ENCODE assay signal across 25 cellular contexts in the genomic region with DNA sequence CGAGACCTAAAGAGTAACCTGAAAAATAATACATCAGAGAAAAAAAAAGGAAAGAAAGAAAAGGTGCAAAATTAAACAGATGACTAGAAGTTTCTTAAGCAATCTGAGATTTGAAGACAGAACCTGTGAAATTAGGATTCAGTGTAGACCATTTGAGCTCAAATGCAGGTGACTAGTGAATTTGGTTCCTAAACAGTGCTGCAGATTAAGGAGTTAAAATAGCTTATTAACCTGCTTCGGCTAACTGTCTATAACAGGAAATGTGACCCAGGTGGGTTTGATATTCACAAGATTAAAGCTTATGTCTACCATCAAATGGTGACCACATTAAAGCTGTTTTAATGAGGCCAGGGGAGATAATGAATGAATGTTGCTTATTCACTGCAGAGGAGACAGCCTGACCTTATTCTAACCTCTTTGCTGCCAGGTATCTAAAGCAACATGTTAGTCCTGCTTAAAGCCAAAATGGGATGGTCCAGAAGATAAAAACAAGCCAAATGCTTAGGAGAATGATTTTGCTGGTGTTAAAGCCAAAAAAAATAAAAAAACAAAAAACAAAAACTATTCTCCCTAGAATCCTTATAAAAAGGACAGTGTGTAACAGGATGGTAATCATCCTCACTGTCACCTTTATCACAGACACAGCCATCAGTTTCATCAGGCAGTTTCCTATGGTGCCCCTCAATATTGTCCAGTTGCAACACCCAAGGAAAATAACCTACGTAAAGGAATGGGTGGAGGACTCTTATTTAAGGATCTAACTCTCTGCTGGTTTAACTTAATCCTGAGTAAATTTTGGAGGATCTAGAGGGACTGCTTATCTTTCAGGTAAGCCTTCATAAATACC.
DNase-seq lines count a peak whose midpoint lies in the region; ATAC-seq, FAIRE-seq and TF ChIP-seq lines count a peak whose summit lies in the region.
"Had no signal": no experiment of that assay in that cellular context is flagged by ENCODE, and none has a peak within 500 bp of the region (broad histone marks: within the 10 kb centered on the region; RNA-seq: fewer than 3 reads in every experiment).

No MANE protein-coding gene starts in this region.

- H3K4me3 ChIP-seq in right cardiac atrium (ENCODE audit: low read length) (no peak overlapping the region), astrocyte (ENCODE audit: insufficient read depth, low read depth, low read length) (no peak overlapping the region), fibroblast of the aortic adventitia (ENCODE audit: low read depth, low read length) (no peak overlapping the region)
- H3K4me3 ChIP-seq in CD8-positive, alpha-beta memory T cell (ENCODE audit: low read length), result no peak overlapping the region
- H3K4me3 ChIP-seq: A549; BLaER1 treated with 17β-estradiol and CSF1 and Interleukin-3, amounts not matched to agents 10 nM and 100 nM; HAP-1 had no signal

- no peak overlapping the region for H3K27ac ChIP-seq in right cardiac atrium (ENCODE audit: low read length)
- H3K27ac ChIP-seq in astrocyte (ENCODE audit: low read depth, low read length), result no peak overlapping the region
- no peak overlapping the region for H3K27ac ChIP-seq in CD8-positive, alpha-beta memory T cell (ENCODE audit: low read depth, low read length)
- H3K27ac ChIP-seq: A549; BLaER1 treated with 17β-estradiol and CSF1 and Interleukin-3, amounts not matched to agents 10 nM and 100 nM had no signal

- H3K36me3 ChIP-seq in astrocyte (ENCODE audit: insufficient read depth, low read length), result no peaks in the 10 kb centered on the region
- no peaks in the 10 kb centered on the region for H3K36me3 ChIP-seq in CD8-positive, alpha-beta memory T cell (ENCODE audit: insufficient read depth, low read length)
- H3K36me3 ChIP-seq: BE2C; BLaER1 treated with 17β-estradiol and CSF1 and Interleukin-3, amounts not matched to agents 10 nM and 100 nM; HAP-1 had no signal

- CTCF ChIA-PET in CD8-positive, alpha-beta memory T cell (lab: Charles Lee), result no interaction called here

- POLR2A ChIA-PET in CD8-positive, alpha-beta memory T cell (lab: Charles Lee), result no interaction called here

- H3K9me3 ChIP-seq in right cardiac atrium (ENCODE audit: control insufficient read depth, low read length) (no peaks in the 10 kb centered on the region), astrocyte (ENCODE audit: insufficient read depth, low read depth, low read length) (no peaks in the 10 kb centered on the region)
- no peaks in the 10 kb centered on the region for H3K9me3 ChIP-seq in CD8-positive, alpha-beta memory T cell (ENCODE audit: low read length)
- H3K9me3 ChIP-seq: A549; BE2C; BLaER1 treated with 17β-estradiol and CSF1 and Interleukin-3, amounts not matched to agents 10 nM and 100 nM; HAP-1 had no signal

- H3K4me1 Mint-ChIP-seq in astrocyte (ENCODE audit: low read depth, unreplicated experiment), result no peaks in the 10 kb centered on the region
- H3K4me1 Mint-ChIP-seq in CD8-positive, alpha-beta memory T cell, result no peaks in the 10 kb centered on the region
- H3K4me1 Mint-ChIP-seq in activated T-cell treated with anti-CD3 and anti-CD28 coated beads, Interleukin-2, amount 50 U/mL, for 72 hours (ENCODE audit: low read depth), result no peaks in the 10 kb centered on the region
- H3K4me1 Mint-ChIP-seq: CD14-positive monocyte had no signal

- no peaks in the 10 kb centered on the region for H3K4me1 ChIP-seq in right cardiac atrium (ENCODE audit: control insufficient read depth, insufficient read depth, low read length)
- no peaks in the 10 kb centered on the region for H3K4me1 ChIP-seq in astrocyte (ENCODE audit: insufficient read depth, low read length)
- no peaks in the 10 kb centered on the region for H3K4me1 ChIP-seq in CD8-positive, alpha-beta memory T cell (ENCODE audit: insufficient read depth, low read length)
- H3K4me1 ChIP-seq: A549; BE2C; BLaER1 treated with 17β-estradiol and CSF1 and Interleukin-3, amounts not matched to agents 10 nM and 100 nM; HAP-1 had no signal

- TF ChIP-seq CTCF in astrocyte (IDR thresholded peaks at IDR 0.05; ENCODE audit: insufficient read depth, low read depth, low read length), result no peak
- TF ChIP-seq CTCF in fibroblast of the aortic adventitia (IDR thresholded peaks at IDR 0.05; ENCODE audit: insufficient read depth, low read length), result no peak

- no peaks in the 10 kb centered on the region for H3K79me2 ChIP-seq in astrocyte (ENCODE audit: insufficient read depth, low read length)

- H2AFZ ChIP-seq in astrocyte (ENCODE audit: low read depth, low read length), result no peak overlapping the region

- no peak overlapping the region for H3K9ac ChIP-seq in astrocyte (ENCODE audit: low read length)
- H3K9ac ChIP-seq: BLaER1 treated with 17β-estradiol and CSF1 and Interleukin-3, amounts not matched to agents 10 nM and 100 nM had no signal

- 68% methylated on average over 3 of the region's 3 CpGs for WGBS in right cardiac atrium

- no peaks in the 10 kb centered on the region for H3K36me3 Mint-ChIP-seq in astrocyte (ENCODE audit: low read depth, unreplicated experiment)
- H3K36me3 Mint-ChIP-seq in CD8-positive, alpha-beta memory T cell, result no peaks in the 10 kb centered on the region
- no peaks in the 10 kb centered on the region for H3K36me3 Mint-ChIP-seq in activated T-cell treated with anti-CD3 and anti-CD28 coated beads, Interleukin-2, amount 50 U/mL, for 72 hours (ENCODE audit: insufficient read depth in 2 of 2)
- H3K36me3 Mint-ChIP-seq: CD14-positive monocyte had no signal

- H3K27ac Mint-ChIP-seq in astrocyte (ENCODE audit: unreplicated experiment), result no peak overlapping the region
- H3K27ac Mint-ChIP-seq in CD8-positive, alpha-beta memory T cell, result no peak overlapping the region
- no peak overlapping the region for H3K27ac Mint-ChIP-seq in activated T-cell treated with anti-CD3 and anti-CD28 coated beads, Interleukin-2, amount 50 U/mL, for 72 hours
- H3K27ac Mint-ChIP-seq: CD14-positive monocyte; CD4-positive, alpha-beta T cell; HFFc6 had no signal

- no peaks in the 10 kb centered on the region for H3K9me3 Mint-ChIP-seq in astrocyte (ENCODE audit: unreplicated experiment)
- H3K9me3 Mint-ChIP-seq in CD8-positive, alpha-beta memory T cell, result no peaks in the 10 kb centered on the region
- no peaks in the 10 kb centered on the region for H3K9me3 Mint-ChIP-seq in activated T-cell treated with anti-CD3 and anti-CD28 coated beads, Interleukin-2, amount 50 U/mL, for 72 hours
- H3K9me3 Mint-ChIP-seq: CD4-positive, alpha-beta T cell; HFFc6 had no signal

- no peaks in the 10 kb centered on the region for H4K20me1 ChIP-seq in astrocyte (ENCODE audit: insufficient read depth, low read length)
- H4K20me1 ChIP-seq: BLaER1 treated with 17β-estradiol and CSF1 and Interleukin-3, amounts not matched to agents 10 nM and 100 nM had no signal

- ATAC-seq in right cardiac atrium, result peak; percentile 65 to 83
- ATAC-seq in left ventricle myocardium superior, result no peak
- no peak for ATAC-seq in activated T-cell treated with anti-CD3 and anti-CD28 coated beads, Interleukin-2, amount 50 U/mL, for 72 hours (replicated peaks in 1 of 2)
- ATAC-seq: A549 had no signal

- no peak for FAIRE-seq in astrocyte (lab: Jason Lieb, UNC)
- FAIRE-seq: A549, G401.6, GM12892, H54 had no signal

- DNase-seq in right cardiac atrium (no peak), left ventricle myocardium superior (no peak), astrocyte (ENCODE audit: low read depth) (peak; percentile 9), fibroblast of the aortic adventitia (ENCODE audit: low read depth) (peak; percentile 20)
- no peak for DNase-seq in CD8-positive, alpha-beta memory T cell
- DNase-seq in activated CD4-positive, alpha-beta T cell treated with anti-CD3 and anti-CD28 coated beads for 48 hours, result no peak
- no peak for DNase-seq in activated T-cell treated with anti-CD3 and anti-CD28 coated beads, Interleukin-2, amount 50 U/mL, for 72 hours
- DNase-seq: 8988T; ACHN; AML-193; BE2C; Calu3; CD4-positive, alpha-beta T cell; COR-L47; DMS53; DMS79 treated with DMSO at 0.1 percent for 48 hours; GOT3; HFFc6 had no signal

- H3K27me3 ChIP-seq in right cardiac atrium (ENCODE audit: control insufficient read depth, insufficient read depth), result no peaks in the 10 kb centered on the region
- H3K27me3 ChIP-seq in astrocyte (ENCODE audit: insufficient read depth, low read length), result no peaks in the 10 kb centered on the region
- no peaks in the 10 kb centered on the region for H3K27me3 ChIP-seq in CD8-positive, alpha-beta memory T cell (ENCODE audit: insufficient read depth, low read length, poor library complexity, severe bottlenecking)
- H3K27me3 ChIP-seq: BE2C; BLaER1 treated with 17β-estradiol and CSF1 and Interleukin-3, amounts not matched to agents 10 nM and 100 nM had no signal

- intact Hi-C loops in right cardiac atrium (cut with DNase I) (no loop called here), left ventricle myocardium superior (cut with micrococcal nuclease) (no loop called here)

- H3K4me3 Mint-ChIP-seq in astrocyte (ENCODE audit: unreplicated experiment), result no peak overlapping the region
- no peak overlapping the region for H3K4me3 Mint-ChIP-seq in CD8-positive, alpha-beta memory T cell
- H3K4me3 Mint-ChIP-seq in activated T-cell treated with anti-CD3 and anti-CD28 coated beads, Interleukin-2, amount 50 U/mL, for 72 hours, result no peak overlapping the region
- H3K4me3 Mint-ChIP-seq: CD14-positive monocyte; CD4-positive, alpha-beta T cell; HFFc6 had no signal

- H3K27me3 Mint-ChIP-seq in astrocyte (ENCODE audit: low read depth, unreplicated experiment), result no peaks in the 10 kb centered on the region
- H3K27me3 Mint-ChIP-seq in CD8-positive, alpha-beta memory T cell, result no peaks in the 10 kb centered on the region
- H3K27me3 Mint-ChIP-seq in activated T-cell treated with anti-CD3 and anti-CD28 coated beads, Interleukin-2, amount 50 U/mL, for 72 hours (ENCODE audit: low read depth), result peaks cover 19% of the 10 kb centered on the region
- H3K27me3 Mint-ChIP-seq: CD4-positive, alpha-beta T cell had no signal

- no peak overlapping the region for H3K4me2 ChIP-seq in astrocyte (ENCODE audit: low read length)
- H3K4me2 ChIP-seq: A549; BLaER1 treated with 17β-estradiol and CSF1 and Interleukin-3, amounts not matched to agents 10 nM and 100 nM had no signal

Comparison
In these comparisons a context has a peak if more than half of its experiments do, and no peak if none do; other contexts are left out.
1. ATAC-seq: peak in right cardiac atrium (2 of 2); none in left ventricle myocardium superior (single experiment) and activated T-cell treated with anti-CD3 and anti-CD28 coated beads, Interleukin-2, amount 50 U/mL, for 72 hours (0 of 2).
2. DNase-seq: peak in astrocyte (single experiment) and fibroblast of the aortic adventitia (single experiment); none in right cardiac atrium (0 of 3), left ventricle myocardium superior (single experiment), CD8-positive, alpha-beta memory T cell (0 of 5), activated CD4-positive, alpha-beta T cell treated with anti-CD3 and anti-CD28 coated beads for 48 hours (single experiment) and activated T-cell treated with anti-CD3 and anti-CD28 coated beads, Interleukin-2, amount 50 U/mL, for 72 hours (0 of 2).